ENCODE assay signal across 12 cellular contexts in the genomic region with DNA sequence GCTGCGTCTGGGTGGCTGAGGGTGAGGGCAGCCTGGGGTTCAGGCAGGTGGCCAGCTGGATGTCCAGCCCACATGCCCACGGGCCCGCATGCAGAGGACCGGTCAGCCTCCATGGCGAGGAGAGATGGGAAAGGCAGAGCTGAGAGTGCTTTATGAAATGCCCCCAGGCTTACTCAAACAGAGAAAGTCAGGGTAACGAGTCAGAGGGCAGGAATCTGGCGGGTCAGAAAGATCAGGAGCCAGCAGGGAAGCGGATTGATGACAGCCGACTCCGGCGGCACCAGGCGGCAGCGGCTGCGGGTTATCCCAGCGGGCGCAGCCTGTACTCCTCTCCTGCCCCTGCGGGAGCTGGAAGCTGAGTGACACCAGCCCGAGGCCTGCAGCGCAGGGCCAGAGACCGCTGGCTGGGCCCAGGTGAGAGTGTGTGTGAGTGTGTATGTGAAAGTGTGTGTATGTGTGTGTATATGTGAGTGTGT. TPM values are rescaled to one million over a fixed set of nuclear protein-coding genes. Genes with fewer than 3 reads are reported as not detected.
A peak's percentile ranks its signal among the peaks of the same experiment; 100 is the strongest.
DNase-seq lines count a peak whose midpoint lies in the region; ATAC-seq, FAIRE-seq and TF ChIP-seq lines count a peak whose summit lies in the region.
"Had no signal": no experiment of that assay in that cellular context is flagged by ENCODE, and none has a peak within 500 bp of the region (broad histone marks: within the 10 kb centered on the region; RNA-seq: fewer than 3 reads in every experiment).

No MANE protein-coding gene starts in this region.

- H2AFZ ChIP-seq in keratinocyte (ENCODE audit: control insufficient read depth, low read length): no peak overlapping the region

- FAIRE-seq in keratinocyte (lab: Jason Lieb, UNC): no peak

- no peaks in the 10 kb centered on the region for H3K79me2 ChIP-seq in keratinocyte (ENCODE audit: control insufficient read depth, insufficient read depth, low read length)

- H3K27me3 ChIP-seq in brain microvascular endothelial cell (replicated peaks) (no peaks in the 10 kb centered on the region), keratinocyte (ENCODE audit: control insufficient read depth, extremely low read depth, insufficient read depth, low read length) (no peaks in the 10 kb centered on the region)

- H3K4me3 ChIP-seq in AG10803 (ENCODE audit: low read length) (no peak overlapping the region), brain microvascular endothelial cell (ENCODE audit: low read depth, low read length) (no peak overlapping the region), keratinocyte (ENCODE audit: control insufficient read depth in 2 of 3, extremely low read depth in 1 of 3, insufficient read depth in 2 of 3, low read depth in 1 of 3, low read length in 3 of 3) (no peak overlapping the region)

- DNase-seq in AG10803 (ENCODE audit: low read depth) (peak; percentile 67), HT1080 (ENCODE audit: low read depth) (peak; percentile 74), brain microvascular endothelial cell (peak; percentile 58), keratinocyte (ENCODE audit: low read depth, low spot score) (no peak), SKM-1 (lab: John Stamatoyannopoulos, UW; ENCODE audit: unreplicated experiment) (no peak), epidermal melanocyte (ENCODE audit: insufficient read length, low spot score) (no peak)
- DNase-seq: activated CD8-positive, alpha-beta memory T cell treated with anti-CD3 and anti-CD28 coated beads, Interleukin-2, amount 10 ng/mL, durations not matched to agents 7 days and 5 days; effector memory CD4-positive, alpha-beta T cell; NCI-H1048 had no signal

- peaks cover 24% of the 10 kb centered on the region for H3K4me1 ChIP-seq in keratinocyte (ENCODE audit: control insufficient read depth, extremely low read depth, insufficient read depth, low read length)

- ATAC-seq in HG02885 (IDR thresholded peaks at IDR 0.05; ENCODE audit: poor library complexity, unreplicated experiment) (no peak), GM18517 (IDR thresholded peaks at IDR 0.05; ENCODE audit: unreplicated experiment) (no peak)
- ATAC-seq: activated CD8-positive, alpha-beta memory T cell treated with anti-CD3 and anti-CD28 coated beads, Interleukin-2, amount 10 ng/mL, durations not matched to agents 7 days and 5 days had no signal

- peak overlapping the region; percentile 27 for H3K4me2 ChIP-seq in keratinocyte (ENCODE audit: control insufficient read depth, extremely low read depth, insufficient read depth, low read depth, low read length)

- in situ Hi-C loops in brain microvascular endothelial cell (cut with HindIII; ENCODE audit: low pct_ligation_motif_present, low sequenced_read_pairs): no loop called here

- H3K9me3 ChIP-seq in keratinocyte (ENCODE audit: control insufficient read depth, low read depth, low read length): no peaks in the 10 kb centered on the region

- H4K20me1 ChIP-seq in keratinocyte (ENCODE audit: control insufficient read depth, extremely low read depth, insufficient read depth, low read length): no peaks in the 10 kb centered on the region

- H3K36me3 ChIP-seq in brain microvascular endothelial cell (replicated peaks) (no peaks in the 10 kb centered on the region), keratinocyte (ENCODE audit: control insufficient read depth in 2 of 2, extremely low read depth in 1 of 2, insufficient read depth in 2 of 2, low read length in 2 of 2) (no peaks in the 10 kb centered on the region)

- no peaks in the 10 kb centered on the region for H3K9me1 ChIP-seq in keratinocyte (ENCODE audit: control insufficient read depth, extremely low read depth, insufficient read depth, low read length)

- H3K27ac ChIP-seq in brain microvascular endothelial cell: no peak overlapping the region
- no peak overlapping the region for H3K27ac ChIP-seq in keratinocyte (ENCODE audit: control insufficient read depth, insufficient read depth, low read length)

- dilution Hi-C loops in keratinocyte (cut with MboI; ENCODE audit: extremely low pct_ligation_motif_present, low sequenced_read_pairs): no loop called here

- TF ChIP-seq CTCF in AG10803 (conservative IDR thresholded peaks at IDR 0.05; ENCODE audit: low read length) (no peak), brain microvascular endothelial cell (IDR thresholded peaks at IDR 0.05; ENCODE audit: low read depth, low read length, missing control alignments) (no peak), keratinocyte (optimal IDR thresholded peaks at IDR 0.05 in 1 of 3, IDR thresholded peaks at IDR 0.05 in 1 of 3, conservative IDR thresholded peaks at IDR 0.05 in 1 of 3; ENCODE audit: extremely low read depth in 1 of 3, insufficient read depth in 2 of 3, low read length in 3 of 3) (no peak)

- H3K9ac ChIP-seq in keratinocyte (ENCODE audit: control insufficient read depth, extremely low read depth, insufficient read depth, low read length): no peak overlapping the region

RNA-seq across cellular contexts. Expression of a gene that starts 13.4 kb away (rescaled TPM):
- not detected in 2 replicates for total RNA-seq in HT1080 (2014; rRNA removed; shearing (Covaris generic))
- not detected in 2 replicates for polyA plus RNA-seq in HT1080 (2015; cell fraction: cytosol; rRNA removed)
- polyA plus RNA-seq in HT1080 (2015; cell fraction: nucleus; rRNA removed): 0.03 TPM in 1 of 2 replicates, not detected in the other
- polyA plus RNA-seq in keratinocyte: 0.02 to 0.12 TPM (median 0.03 TPM) in 3 replicates
- polyA plus RNA-seq in keratinocyte (2011; ENCODE audit: low read depth): not detected
- polyA plus RNA-seq in keratinocyte (2011; cell fraction: cytosol; rRNA removed): 0.04 TPM in 1 of 2 replicates, not detected in the other
- polyA plus RNA-seq in keratinocyte (2011; cell fraction: nucleus; rRNA removed): 0.23 TPM in 1 of 2 replicates, not detected in the other
- 0.29 and 0.62 TPM in 2 replicates for polyA plus RNA-seq in keratinocyte (2012; ENCODE audit: low replicate concordance)
- polyA minus RNA-seq in keratinocyte: 0.07 TPM in 1 of 3 replicates, not detected in the others
- polyA minus RNA-seq in keratinocyte (2011; cell fraction: cytosol; rRNA and poly(A)+ RNA removed): not detected
- polyA minus RNA-seq in keratinocyte (2011; cell fraction: nucleus; rRNA and poly(A)+ RNA removed): not detected in 2 replicates
- total RNA-seq: activated CD8-positive, alpha-beta memory T cell treated with anti-CD3 and anti-CD28 coated beads, Interleukin-2, amount 10 ng/mL, durations not matched to agents 7 days and 5 days had no signal

RNA-seq across cellular contexts. Expression of a gene that starts 34.0 kb away (rescaled TPM):
- not detected in 2 replicates for total RNA-seq in HT1080 (2014; rRNA removed; shearing (Covaris generic))
- polyA plus RNA-seq in HT1080 (2015; cell fraction: cytosol; rRNA removed): 0.20 and 0.43 TPM in 2 replicates
- polyA plus RNA-seq in HT1080 (2015; cell fraction: nucleus; rRNA removed): 0.45 TPM in 1 of 2 replicates, not detected in the other
- polyA plus RNA-seq in keratinocyte: 0.42 to 0.85 TPM (median 0.73 TPM) in 3 replicates
- 0.16 TPM for polyA plus RNA-seq in keratinocyte (2011; ENCODE audit: low read depth)
- polyA plus RNA-seq in keratinocyte (2011; cell fraction: cytosol; rRNA removed): 0.38 and 0.40 TPM in 2 replicates
- polyA plus RNA-seq in keratinocyte (2011; cell fraction: nucleus; rRNA removed): 0.85 and 0.97 TPM in 2 replicates
- 0.20 and 0.88 TPM in 2 replicates for polyA plus RNA-seq in keratinocyte (2012; ENCODE audit: low replicate concordance)
- 1.1 to 1.6 TPM in 2 of 3 replicates, not detected in the other for polyA minus RNA-seq in keratinocyte
- 1.5 TPM for polyA minus RNA-seq in keratinocyte (2011; cell fraction: cytosol; rRNA and poly(A)+ RNA removed)
- 0.78 and 1.1 TPM in 2 replicates for polyA minus RNA-seq in keratinocyte (2011; cell fraction: nucleus; rRNA and poly(A)+ RNA removed)
- total RNA-seq: activated CD8-positive, alpha-beta memory T cell treated with anti-CD3 and anti-CD28 coated beads, Interleukin-2, amount 10 ng/mL, durations not matched to agents 7 days and 5 days; SK-MEL-5 had no signal

RNA-seq across cellular contexts. Expression of a gene that starts 52.3 kb away (rescaled TPM):
- total RNA-seq in HT1080 (2014; rRNA removed; shearing (Covaris generic)): 9.0 and 9.3 TPM in 2 replicates
- polyA plus RNA-seq in HT1080 (2015; cell fraction: cytosol; rRNA removed): 41.2 and 44.5 TPM in 2 replicates
- polyA plus RNA-seq in HT1080 (2015; cell fraction: nucleus; rRNA removed): 12.7 and 17.2 TPM in 2 replicates
- 16.6 to 30.5 TPM (median 24.8 TPM) in 3 replicates for polyA plus RNA-seq in keratinocyte
- 5.7 TPM for polyA plus RNA-seq in keratinocyte (2011; ENCODE audit: low read depth)
- polyA plus RNA-seq in keratinocyte (2011; cell fraction: cytosol; rRNA removed): 21.2 and 34.3 TPM in 2 replicates
- 8.8 and 11.2 TPM in 2 replicates for polyA plus RNA-seq in keratinocyte (2011; cell fraction: nucleus; rRNA removed)
- polyA plus RNA-seq in keratinocyte (2012; ENCODE audit: low replicate concordance): 23.6 and 31.3 TPM in 2 replicates
- polyA minus RNA-seq in keratinocyte: 6.4 to 13.8 TPM (median 7.7 TPM) in 3 replicates
- polyA minus RNA-seq in keratinocyte (2011; cell fraction: cytosol; rRNA and poly(A)+ RNA removed): 20.1 TPM
- 4.3 and 8.8 TPM in 2 replicates for polyA minus RNA-seq in keratinocyte (2011; cell fraction: nucleus; rRNA and poly(A)+ RNA removed)

Comparison
In these comparisons a context has a peak if more than half of its experiments do, and no peak if none do; other contexts are left out.
1. DNase-seq: peak in AG10803 (single experiment), HT1080 (single experiment) and brain microvascular endothelial cell (single experiment); none in keratinocyte (single experiment), SKM-1 (single experiment) and epidermal melanocyte (single experiment).